Comparison of ENCODE assay signal across 10 cellular contexts in genomic region chr6:108635505-108636226, GRCh38.
DNase-seq lines count a peak whose midpoint lies in the region; ATAC-seq and TF ChIP-seq lines count a peak whose summit lies in the region.
"Had no signal": no experiment of that assay in that cellular context is flagged by ENCODE, and none has a peak within 500 bp of the region (broad histone marks: within the 10 kb centered on the region; RNA-seq: fewer than 3 reads in every experiment).

No MANE protein-coding gene starts in this region.

- DNase-seq in stimulated activated CD4-positive, alpha-beta T cell treated with anti-CD3 and anti-CD28 coated beads, Interleukin-15, amount 100 ng/mL, for 24 hours: peak; percentile 21
- DNase-seq in stimulated activated CD4-positive, alpha-beta T cell treated with anti-CD3 and anti-CD28 coated beads, Interleukin-4, amount 100 ng/mL, for 1 hour: no peak
- peak; percentile 39 for DNase-seq in activated CD4-positive, alpha-beta T cell treated with anti-CD3 and anti-CD28 coated beads, Interleukin-2, amount 10 ng/mL, durations not matched to agents 7 days and 5 days
- DNase-seq in left colon (no peak), T-helper 9 cell (no peak)
- DNase-seq: NCI-H2107, SW 1271 had no signal

- CTCF ChIA-PET in activated CD4-positive, alpha-beta T cell treated with anti-CD3 and anti-CD28 coated beads, Interleukin-2, amount 10 ng/mL, durations not matched to agents 7 days and 5 days (lab: Charles Lee): interaction anchor here (1.6 kb wide), 1 partner anchor 18 kb away, joined by 4 read pairs; no protein-coding TSS in a partner anchor

- H3K36me3 Mint-ChIP-seq in activated CD4-positive, alpha-beta T cell treated with anti-CD3 and anti-CD28 coated beads, Interleukin-2, amount 10 ng/mL, durations not matched to agents 7 days and 5 days (ENCODE audit: low read depth): no peaks in the 10 kb centered on the region

- peaks cover 26% of the 10 kb centered on the region for H3K4me1 Mint-ChIP-seq in activated CD4-positive, alpha-beta T cell treated with anti-CD3 and anti-CD28 coated beads, Interleukin-2, amount 10 ng/mL, durations not matched to agents 7 days and 5 days

- intact Hi-C loops in left colon (cut with DNase I, micrococcal nuclease): no loop called here

- H3K27me3 Mint-ChIP-seq in activated CD4-positive, alpha-beta T cell treated with anti-CD3 and anti-CD28 coated beads, Interleukin-2, amount 10 ng/mL, durations not matched to agents 7 days and 5 days: no peaks in the 10 kb centered on the region

- H3K9me3 Mint-ChIP-seq in activated CD4-positive, alpha-beta T cell treated with anti-CD3 and anti-CD28 coated beads, Interleukin-2, amount 10 ng/mL, durations not matched to agents 7 days and 5 days: no peaks in the 10 kb centered on the region

- POLR2A ChIA-PET in activated CD4-positive, alpha-beta T cell treated with anti-CD3 and anti-CD28 coated beads, Interleukin-2, amount 10 ng/mL, durations not matched to agents 7 days and 5 days (lab: Charles Lee): no interaction called here

- ATAC-seq in left colon (peak; percentile 18), SK-N-SH treated with all-trans-retinoic acid at 6 μM for 48 hours (no peak), HG03432 (IDR thresholded peaks at IDR 0.05; ENCODE audit: unreplicated experiment) (no peak), GM21528 (IDR thresholded peaks at IDR 0.05; ENCODE audit: low FRiP score, unreplicated experiment) (no peak)

- H3K4me3 Mint-ChIP-seq in activated CD4-positive, alpha-beta T cell treated with anti-CD3 and anti-CD28 coated beads, Interleukin-2, amount 10 ng/mL, durations not matched to agents 7 days and 5 days: no peak overlapping the region

- H3K27ac Mint-ChIP-seq in activated CD4-positive, alpha-beta T cell treated with anti-CD3 and anti-CD28 coated beads, Interleukin-2, amount 10 ng/mL, durations not matched to agents 7 days and 5 days: no peak overlapping the region

TF ChIP-seq in SK-N-SH treated with all-trans-retinoic acid at 6 μM for 48 hours, 23 proteins besides CTCF, POLR2A, EP300 and RAD21:
- no peak for TF ChIP-seq POU6F1 (CRISPR knock-in tag; IDR thresholded peaks at IDR 0.05; ENCODE audit: borderline replicate concordance, low read depth)
- no peak for TF ChIP-seq BACH2 (CRISPR knock-in tag; IDR thresholded peaks at IDR 0.05; ENCODE audit: borderline replicate concordance)
- TF ChIP-seq ZC3H10 (CRISPR knock-in tag; IDR thresholded peaks at IDR 0.05): no peak
- TF ChIP-seq RARB (CRISPR knock-in tag; IDR thresholded peaks at IDR 0.05): no peak
- TF ChIP-seq ARNTL (CRISPR knock-in tag; IDR thresholded peaks at IDR 0.05; ENCODE audit: borderline replicate concordance, low read depth): no peak
- TF ChIP-seq PPARA (CRISPR knock-in tag; IDR thresholded peaks at IDR 0.05; ENCODE audit: borderline replicate concordance): no peak
- no peak for TF ChIP-seq CREB5 (CRISPR knock-in tag; IDR thresholded peaks at IDR 0.05; ENCODE audit: low read depth)
- no peak for TF ChIP-seq ZFP30 (CRISPR knock-in tag; IDR thresholded peaks at IDR 0.05)
- no peak for TF ChIP-seq CSDC2 (CRISPR knock-in tag; IDR thresholded peaks at IDR 0.05)
- TF ChIP-seq ZFP3 (CRISPR knock-in tag; IDR thresholded peaks at IDR 0.05): no peak
- TF ChIP-seq ZNF8 (CRISPR knock-in tag; IDR thresholded peaks at IDR 0.05): no peak
- no peak for TF ChIP-seq SNAI2 (CRISPR knock-in tag; IDR thresholded peaks at IDR 0.05)
- TF ChIP-seq OSR1 (CRISPR knock-in tag; IDR thresholded peaks at IDR 0.05): no peak
- no peak for TF ChIP-seq TOX (CRISPR knock-in tag; IDR thresholded peaks at IDR 0.05; ENCODE audit: borderline replicate concordance)
- TF ChIP-seq GLIS3 (CRISPR knock-in tag; IDR thresholded peaks at IDR 0.05): no peak
- TF ChIP-seq ZNF565 (CRISPR knock-in tag; conservative IDR thresholded peaks at IDR 0.05; ENCODE audit: low read depth): no peak
- no peak for TF ChIP-seq TSHZ2 (CRISPR knock-in tag; IDR thresholded peaks at IDR 0.05)
- TF ChIP-seq CSRNP3 (CRISPR knock-in tag; IDR thresholded peaks at IDR 0.05): no peak
- TF ChIP-seq ZNF70 (CRISPR knock-in tag; IDR thresholded peaks at IDR 0.05): no peak
- TF ChIP-seq PATZ1 (CRISPR knock-in tag; IDR thresholded peaks at IDR 0.05; ENCODE audit: borderline replicate concordance): no peak

Comparison
In these comparisons a context has a peak if more than half of its experiments do, and no peak if none do; other contexts are left out.
1. DNase-seq: peak in stimulated activated CD4-positive, alpha-beta T cell treated with anti-CD3 and anti-CD28 coated beads, Interleukin-15, amount 100 ng/mL, for 24 hours (single experiment) and activated CD4-positive, alpha-beta T cell treated with anti-CD3 and anti-CD28 coated beads, Interleukin-2, amount 10 ng/mL, durations not matched to agents 7 days and 5 days (single experiment); none in stimulated activated CD4-positive, alpha-beta T cell treated with anti-CD3 and anti-CD28 coated beads, Interleukin-4, amount 100 ng/mL, for 1 hour (single experiment), left colon (0 of 2) and T-helper 9 cell (single experiment).